Comparison of ENCODE assay signal across 1 cellular context in genomic region chr12:70823182-70823976, GRCh38.
TF ChIP-seq lines count a peak whose summit lies in the region.

No MANE protein-coding gene starts in this region.

TF ChIP-seq in GM23338, 12 proteins besides CTCF, POLR2A, EP300 and RAD21 (continued from another document):
- no peak for TF ChIP-seq REST (IDR thresholded peaks at IDR 0.05; ENCODE audit: unreplicated experiment)
